26 cellular contexts compared by ENCODE assay signal in the genomic region with DNA sequence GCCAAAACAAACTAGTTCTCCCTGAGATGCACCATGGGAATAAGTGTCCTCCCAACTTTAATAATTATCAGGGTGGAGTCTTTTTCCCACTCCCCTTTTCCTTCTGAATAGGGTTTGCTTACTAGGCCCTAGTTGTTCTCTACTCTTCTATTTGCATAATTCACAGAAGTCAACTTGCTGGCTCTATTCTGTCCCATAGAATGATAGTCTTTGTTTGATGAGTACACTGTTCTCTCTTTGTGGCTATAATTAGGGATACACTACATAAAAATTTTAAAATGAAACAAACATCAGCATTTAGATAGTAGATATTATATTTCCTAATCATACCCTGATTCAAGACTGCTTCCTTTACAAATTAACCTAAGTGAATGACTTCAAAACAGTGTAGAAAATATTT. TPM values are rescaled to one million over a fixed set of nuclear protein-coding genes. Genes with fewer than 3 reads are reported as not detected.
"Had no signal": no experiment of that assay in that cellular context is flagged by ENCODE, and none has a peak within 500 bp of the region (broad histone marks: within the 10 kb centered on the region; RNA-seq: fewer than 3 reads in every experiment).

No MANE protein-coding gene starts in this region.

- H3K36me3 ChIP-seq: left lung, neutrophil, pancreas, sigmoid colon, stomach, thoracic aorta, tibial nerve, upper lobe of left lung had no signal

- H3K27me3 ChIP-seq: left lung, neutrophil, pancreas, sigmoid colon, stomach, tibial nerve, upper lobe of left lung had no signal

- H3K27ac ChIP-seq: epithelial cell of prostate, left lung, neutrophil, pancreas, sigmoid colon, stomach, thoracic aorta, tibial nerve, upper lobe of left lung had no signal

- ATAC-seq: esophagus mucosa; left cardiac atrium; left lung; natural killer cell; pancreas; right cardiac atrium; stimulated activated effector memory CD8-positive, alpha-beta T cell treated with anti-CD3 and anti-CD28 coated beads, Interleukin-12 subunit alpha, Interleukin-12 subunit beta, amount 100 ng/mL, for 72 hours had no signal

- H3K4me1 ChIP-seq: left lung, pancreas, sigmoid colon, stomach, tibial nerve, upper lobe of left lung had no signal

- H3K4me3 ChIP-seq: left lung, pancreas, sigmoid colon, stomach, thoracic aorta, tibial nerve, upper lobe of left lung had no signal

- H3K9me3 ChIP-seq: neutrophil, pancreas, sigmoid colon, stomach, thoracic aorta, tibial nerve, upper lobe of left lung had no signal

- DNase-seq: caudate nucleus; cerebellar nuclear complex; cortex of kidney; effector CD4-positive, alpha-beta T cell; endodermal cell; foreskin fibroblast; kidney; left cardiac atrium; left lung; mesendoderm; natural killer cell; pancreas; right cardiac atrium; sigmoid colon; stimulated activated CD4-positive, alpha-beta T cell treated with anti-CD3 and anti-CD28 coated beads, Interleukin-2, amount 100 ng/mL, for 24 hours; stimulated activated CD4-positive, alpha-beta T cell treated with anti-CD3 and anti-CD28 coated beads, Interleukin-4, amount 100 ng/mL, for 24 hours; stimulated activated naive CD4-positive, alpha-beta T cell treated with Interleukin-2 at 50 U/mL for 16 hours; stomach; upper lobe of left lung had no signal

RNA-seq across cellular contexts. Expression of gene PDHA2, which starts 10.3 kb away (rescaled TPM):
- polyA plus RNA-seq: neural cell, pancreas, right cardiac atrium, sigmoid colon, stomach had no signal
